9 cellular contexts compared by ENCODE assay signal in the genomic region with DNA sequence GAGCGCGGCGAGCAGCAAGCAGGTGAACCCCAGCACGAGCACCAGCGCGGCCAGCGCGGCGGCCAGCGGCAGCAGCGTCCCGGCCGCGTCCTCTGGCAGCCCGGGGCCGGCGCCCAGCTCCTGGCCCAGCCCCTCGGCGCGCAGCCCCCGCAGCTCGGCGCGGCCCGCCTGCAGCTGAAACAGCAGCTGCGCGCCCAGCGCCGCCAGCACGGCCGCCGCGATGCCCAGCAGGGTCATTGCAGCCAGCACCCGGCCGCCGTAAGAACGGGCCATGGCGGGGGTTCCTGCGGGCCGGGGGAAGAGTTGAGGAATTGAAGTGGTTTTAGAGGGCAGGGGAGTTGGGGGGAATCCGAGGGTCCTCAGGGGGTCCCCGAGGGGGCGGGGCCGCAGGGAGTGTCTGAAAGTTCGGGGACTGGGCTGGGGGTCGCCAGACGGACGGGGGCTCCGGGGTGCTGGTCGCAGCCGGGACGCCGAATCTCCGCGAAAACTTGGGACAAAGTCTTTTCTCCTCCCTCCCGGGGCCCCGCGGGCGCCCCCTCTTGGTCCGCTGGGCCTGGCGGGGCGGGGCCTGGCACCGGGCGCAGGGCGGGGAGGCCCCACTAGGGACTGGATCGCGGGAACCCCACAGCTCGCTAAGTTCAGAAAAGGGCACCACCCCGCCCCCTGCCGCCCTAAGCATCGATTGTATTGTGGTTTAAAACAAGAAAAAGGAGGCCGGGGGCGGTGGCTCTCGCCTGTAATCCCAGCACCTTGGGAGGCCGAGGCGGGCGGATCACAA. TPM values are rescaled to one million over a fixed set of nuclear protein-coding genes. Genes with fewer than 3 reads are reported as not detected.
DNase-seq lines count a peak whose midpoint lies in the region; ATAC-seq and TF ChIP-seq lines count a peak whose summit lies in the region.
"Had no signal": no experiment of that assay in that cellular context is flagged by ENCODE, and none has a peak within 500 bp of the region (broad histone marks: within the 10 kb centered on the region; RNA-seq: fewer than 3 reads in every experiment).

A gene (minus strand): TSS at position 479 of the 778 bp plus-strand sequence. CDS start 206 bp downstream, at position 273.

- H3K9me3 ChIP-seq in right cardiac atrium (ENCODE audit: control insufficient read depth, low read length): no peaks in the 10 kb centered on the region
- no peaks in the 10 kb centered on the region for H3K9me3 ChIP-seq in spleen

- intact Hi-C loops in right cardiac atrium (cut with DNase I) (no loop called here), spleen (cut with DNase I; ENCODE audit: low total_unique reads) (no loop called here)

- H3K27ac ChIP-seq in RWPE1 (peak within 1 kb of the TSS; percentile 27; the same call in 1 of the 2 replicates), right cardiac atrium (ENCODE audit: low read length) (no peak within 1 kb of the TSS), spleen (no peak within 1 kb of the TSS)

- H3K4me1 ChIP-seq in right cardiac atrium (ENCODE audit: control insufficient read depth, insufficient read depth, low read length) (no peaks in the 10 kb centered on the region), spleen (peaks cover 0 to 23% (median 11%) of the 10 kb centered on the region in 6 donors)

- ATAC-seq in right cardiac atrium: peak; percentile 77 to 84
- ATAC-seq in HG03045 (IDR thresholded peaks at IDR 0.05; ENCODE audit: unreplicated experiment): no peak
- ATAC-seq in HG03469 (IDR thresholded peaks at IDR 0.05; ENCODE audit: unreplicated experiment): no peak

- H3K36me3 ChIP-seq in spleen: no peaks in the 10 kb centered on the region

- WGBS in right cardiac atrium: 1% methylated on average over 77 of the region's 77 CpGs
- WGBS in spleen, 5 donors: 1 to 5% (median 2%) methylated on average over 28 to 77 of the region's 77 CpGs

- DNase-seq in DMS53 (lab: John Stamatoyannopoulos, UW) (peak; percentile 27), DMS53 treated with DMSO at 0.1 percent for 48 hours (lab: John Stamatoyannopoulos, UW; ENCODE audit: unreplicated experiment) (no peak), RWPE1 (ENCODE audit: low spot score) (no peak), right cardiac atrium (peak; percentile 66 to 85 (median 83)), spleen (peak; percentile 77)
- peak; percentile 59 for DNase-seq in activated naive CD4-positive, alpha-beta T cell treated with anti-CD3 and anti-CD28 coated beads, Interleukin-2, amount 50 U/mL, for 16 hours

- TF ChIP-seq POLR2A in spleen (IDR thresholded peaks at IDR 0.05): no peak

- CTCF ChIA-PET in RWPE1 (lab: Yijun Ruan, JAX): interaction anchor here (0.6 to 0.9 kb wide), 3 partner anchors 10 to 167 kb away, joined by 3 to 6 read pairs (median 5); a partner anchor contains a TSS

- peak within 1 kb of the TSS; percentile 78 for H3K4me3 ChIP-seq in right cardiac atrium (ENCODE audit: low read length)
- peak within 1 kb of the TSS; percentile 11 to 66 (median 30) for H3K4me3 ChIP-seq in spleen

- H3K27me3 ChIP-seq in right cardiac atrium (ENCODE audit: control insufficient read depth, insufficient read depth) (no peaks in the 10 kb centered on the region), spleen (replicated peaks in 1 of 7) (peaks cover 0 to 61% (median 19%) of the 10 kb centered on the region in 7 donors)

- POLR2A ChIA-PET in RWPE1 (lab: Yijun Ruan, JAX; ENCODE audit: low non-redundant PET): no interaction called here

- peak; percentile 71 for TF ChIP-seq CTCF in RWPE1 (conservative IDR thresholded peaks at IDR 0.05; ENCODE audit: low read depth)
- TF ChIP-seq CTCF in spleen (IDR thresholded peaks at IDR 0.05 in 8 of 11, conservative IDR thresholded peaks at IDR 0.05 in 3 of 11): peak in 10 of 11 experiments; percentile 7 to 70 (median 51)

RNA-seq across cellular contexts. Expression of the gene that starts here (rescaled TPM):
- total RNA-seq in right cardiac atrium (under 1 TPM in 3 of 4 donors, not detected in 1; 0.22 to 0.42 (median 0.34) TPM), spleen (not detected)
- polyA plus RNA-seq in right cardiac atrium (0.43 TPM), spleen (under 1 TPM in 2 of 3 donors, not detected in 1; 0.03 to 0.20 TPM)
- total RNA-seq: dermis microvascular lymphatic vessel endothelial cell had no signal

Comparison
In these comparisons a context has a peak if more than half of its experiments do, and no peak if none do; other contexts are left out.
1. DNase-seq: peak in DMS53 (single experiment) and activated naive CD4-positive, alpha-beta T cell treated with anti-CD3 and anti-CD28 coated beads, Interleukin-2, amount 50 U/mL, for 16 hours (single experiment); none in DMS53 treated with DMSO at 0.1 percent for 48 hours (single experiment) and RWPE1 (single experiment).
2. Peak in DNase-seq, ATAC-seq and H3K4me3 ChIP-seq in right cardiac atrium; RNA of the gene not detected or under 1 TPM.
3. Peak in DNase-seq and H3K4me3 ChIP-seq in spleen; RNA of the gene not detected or under 1 TPM.